In genomic region chr17:45061606-45062205, GRCh38 we compare ENCODE assay signal across 8 cellular contexts. TPM values are rescaled to one million over a fixed set of nuclear protein-coding genes. Genes with fewer than 3 reads are reported as not detected.
A peak's percentile ranks its signal among the peaks of the same experiment; 100 is the strongest.
DNase-seq lines count a peak whose midpoint lies in the region; ATAC-seq, FAIRE-seq and TF ChIP-seq lines count a peak whose summit lies in the region.

No MANE protein-coding gene starts in this region.

- no peaks in the 10 kb centered on the region for H3K27me3 Mint-ChIP-seq in activated CD4-positive, alpha-beta T cell treated with anti-CD3 and anti-CD28 coated beads, Interleukin-2, amount 10 ng/mL, durations not matched to agents 7 days and 5 days

- peak overlapping the region; percentile 98 for H3K9ac ChIP-seq in HepG2 (ENCODE audit: insufficient read depth, low read depth, low read length)

- peak overlapping the region; percentile 100 for H3K4me3 Mint-ChIP-seq in activated CD4-positive, alpha-beta T cell treated with anti-CD3 and anti-CD28 coated beads, Interleukin-2, amount 10 ng/mL, durations not matched to agents 7 days and 5 days

- TSS peak; percentile 84 for BruUV-seq in HepG2 (replicated peaks; lab: Mats Ljungman, UMichigan)

- in situ Hi-C loops in HepG2 (cut with HindIII; ENCODE audit: extremely low pct_ligation_motif_present, low pct_unique_long_range_greater_than_20kb): no loop called here

- peak overlapping the region; percentile 79 for H3K4me2 ChIP-seq in HepG2 (ENCODE audit: low read depth, low read length)

- no peak for TF ChIP-seq RAD21 in HepG2 (CRISPR knock-in tag; IDR thresholded peaks at IDR 0.05)

- peaks cover 29% of the 10 kb centered on the region for H3K36me3 Mint-ChIP-seq in activated CD4-positive, alpha-beta T cell treated with anti-CD3 and anti-CD28 coated beads, Interleukin-2, amount 10 ng/mL, durations not matched to agents 7 days and 5 days (ENCODE audit: low read depth)

- H3K4me3 ChIP-seq in adrenal gland (peak overlapping the region; percentile 46 to 68 (median 56)), HepG2 (replicated peaks in 1 of 3; ENCODE audit: insufficient read depth in 1 of 3, low read depth in 2 of 3, low read length in 3 of 3) (peak overlapping the region; percentile 91 to 99 (median 96)), thymus (ENCODE audit: low read length) (peak overlapping the region; percentile 68)

- H3K4me1 Mint-ChIP-seq in activated CD4-positive, alpha-beta T cell treated with anti-CD3 and anti-CD28 coated beads, Interleukin-2, amount 10 ng/mL, durations not matched to agents 7 days and 5 days: peaks cover 37% of the 10 kb centered on the region

- peak overlapping the region; percentile 100 for H3K27ac Mint-ChIP-seq in activated CD4-positive, alpha-beta T cell treated with anti-CD3 and anti-CD28 coated beads, Interleukin-2, amount 10 ng/mL, durations not matched to agents 7 days and 5 days

- TF ChIP-seq EP300 in HepG2 (IDR thresholded peaks at IDR 0.05; ENCODE audit: low read depth in 2 of 2, low read length in 2 of 2) (no peak), HepG2 (CRISPR knock-in tag; IDR thresholded peaks at IDR 0.05; ENCODE audit: borderline replicate concordance) (no peak)

- H3K9me3 ChIP-seq in adrenal gland (replicated peaks in 1 of 3) (no peaks in the 10 kb centered on the region), HepG2 (ENCODE audit: low read length) (no peaks in the 10 kb centered on the region), thymus (ENCODE audit: control insufficient read depth) (no peaks in the 10 kb centered on the region)

- CTCF ChIA-PET in activated CD4-positive, alpha-beta T cell treated with anti-CD3 and anti-CD28 coated beads, Interleukin-2, amount 10 ng/mL, durations not matched to agents 7 days and 5 days (lab: Charles Lee): interaction anchor here (0.7 to 5.0 kb wide), 6 partner anchors 10 to 284 kb away, joined by 3 to 26 read pairs (median 3); partner anchors contain the start of gene ACBD4
- CTCF ChIA-PET in HepG2 (lab: Yijun Ruan, JAX; ENCODE audit: low intra/inter-chr PET ratio, low total read pairs): no interaction called here

- no peaks in the 10 kb centered on the region for H3K9me3 Mint-ChIP-seq in activated CD4-positive, alpha-beta T cell treated with anti-CD3 and anti-CD28 coated beads, Interleukin-2, amount 10 ng/mL, durations not matched to agents 7 days and 5 days

- peaks cover 54% of the 10 kb centered on the region for H3K79me2 ChIP-seq in HepG2 (ENCODE audit: insufficient read depth, low read length)

- FAIRE-seq in HepG2 (lab: Jason Lieb, UNC): no peak

- no peak for TF ChIP-seq CTCF in adrenal gland (IDR thresholded peaks at IDR 0.05)
- TF ChIP-seq CTCF in HepG2 (CRISPR knock-in tag; IDR thresholded peaks at IDR 0.05): no peak

- ATAC-seq in HepG2: no peak
- no peak for ATAC-seq in GM19324 (IDR thresholded peaks at IDR 0.05; ENCODE audit: low FRiP score, unreplicated experiment)

- H3K36me3 ChIP-seq in adrenal gland (replicated peaks in 1 of 2): no peaks in the 10 kb centered on the region
- peaks cover 0 to 5% of the 10 kb centered on the region in 2 experiments; a peak in 2 of 5 replicates for H3K36me3 ChIP-seq in HepG2 (replicated peaks in 1 of 2; ENCODE audit: control insufficient read depth in 1 of 2, insufficient read depth in 2 of 2, low read length in 2 of 2)
- H3K36me3 ChIP-seq in thymus (ENCODE audit: control insufficient read depth, insufficient read depth): peaks cover 2% of the 10 kb centered on the region

- H2AFZ ChIP-seq in HepG2 (ENCODE audit: low read length): no peak overlapping the region

- peaks cover 3% of the 10 kb centered on the region; the same call in 1 of the 2 replicates for H4K20me1 ChIP-seq in HepG2 (ENCODE audit: insufficient read depth, low read length)

- H3K27ac ChIP-seq in adrenal gland: peak overlapping the region; percentile 75 to 98 (median 88)
- peak overlapping the region; percentile 94 for H3K27ac ChIP-seq in HepG2 (ENCODE audit: extremely low read length, insufficient read depth, low read length)
- H3K27ac ChIP-seq in thymus (ENCODE audit: low read depth): peak overlapping the region; percentile 33

- H3K27me3 ChIP-seq in adrenal gland (no peaks in the 10 kb centered on the region), HepG2 (ENCODE audit: control insufficient read depth in 1 of 2, insufficient read depth in 2 of 2, low read length in 2 of 2) (no peaks in the 10 kb centered on the region; a peak in 1 of 5 replicates), thymus (ENCODE audit: control insufficient read depth, insufficient read depth) (no peaks in the 10 kb centered on the region)

- H3K4me1 ChIP-seq in adrenal gland (replicated peaks in 1 of 2) (peaks cover 41 to 65% of the 10 kb centered on the region in 2 donors), HepG2 (ENCODE audit: insufficient read depth, low read length) (peaks cover 46% of the 10 kb centered on the region), thymus (ENCODE audit: control insufficient read depth, insufficient read depth, low read length) (peaks cover 12% of the 10 kb centered on the region)

- DNase-seq in activated CD4-positive, alpha-beta T cell treated with anti-CD3 and anti-CD28 coated beads, Interleukin-2, amount 10 ng/mL, durations not matched to agents 7 days and 5 days: no peak
- DNase-seq in activated CD4-positive, alpha-beta T cell treated with anti-CD3 and anti-CD28 coated beads for 48 hours: no peak
- DNase-seq in adrenal gland (no peak), HepG2 (ENCODE audit: low spot score) (no peak), NCI-H2196 treated with DMSO at 0.1 percent for 48 hours (lab: John Stamatoyannopoulos, UW; ENCODE audit: unreplicated experiment) (no peak), NCI-H345 treated with DMSO at 0.1 percent for 48 hours (lab: John Stamatoyannopoulos, UW; ENCODE audit: unreplicated experiment) (no peak)

- intact Hi-C loops in adrenal gland (cut with DNase I): no loop called here
- intact Hi-C loops in HepG2 (cut with micrococcal nuclease; ENCODE audit: unreplicated experiment): no loop called here

- POLR2A ChIA-PET in activated CD4-positive, alpha-beta T cell treated with anti-CD3 and anti-CD28 coated beads, Interleukin-2, amount 10 ng/mL, durations not matched to agents 7 days and 5 days (lab: Charles Lee): interaction anchor here (0.6 to 2.2 kb wide), 3 partner anchors 11 to 12 kb away, joined by 3 to 11 read pairs (median 3); no protein-coding TSS in a partner anchor
- POLR2A ChIA-PET in HepG2 (lab: Yijun Ruan, JAX): interaction anchor here (0.6 to 3.0 kb wide), 32 partner anchors 10 to 286 kb away, joined by 3 to 74 read pairs (median 5); partner anchors contain the start of genes ACBD4, DCAKD, EFTUD2 and HEXIM1

- 8 to 14% (median 10%) methylated on average over 15 of the region's 15 CpGs for WGBS in adrenal gland, 4 donors
- 7% methylated on average over 15 of the region's 15 CpGs for WGBS in HepG2 (ENCODE audit: low lambda C conversion rate)
- WGBS in thymus: 16% methylated on average over 15 of the region's 15 CpGs

- TF ChIP-seq POLR2A in adrenal gland (IDR thresholded peaks at IDR 0.05) (no peak), HepG2 (IDR thresholded peaks at IDR 0.05; ENCODE audit: insufficient read depth in 1 of 2, low read depth in 2 of 2, low read length in 2 of 2) (no peak)

RNA-seq across cellular contexts. Expression of gene NMT1, which starts 0.6 kb away (rescaled TPM):
- 100 to 1,000 TPM; 118 to 138 TPM for total RNA-seq in activated CD4-positive, alpha-beta T cell treated with anti-CD3 and anti-CD28 coated beads, Interleukin-2, amount 10 ng/mL, durations not matched to agents 7 days and 5 days
- 100 to 1,000 TPM in 6 of 8 donors, 10 to 100 TPM in 2; 85.9 to 174 (median 136) TPM for total RNA-seq in adrenal gland
- polyA plus RNA-seq in adrenal gland: 100 to 1,000 TPM; 119 to 170 (median 163) TPM
- total RNA-seq in HepG2 (2016; rRNA removed; fragmentation: Illumina TruSeq; extraction: Trizol): 142 and 194 TPM in 2 replicates
- total RNA-seq in HepG2 (2016; cell fraction: cytosol; rRNA removed; fragmentation: Illumina TruSeq; extraction: Trizol; ENCODE audit: low read depth): 26.5 and 28.3 TPM in 2 replicates
- 140 and 195 TPM in 2 replicates for total RNA-seq in HepG2 (2016; cell fraction: insoluble cytoplasmic fraction; rRNA removed; fragmentation: Illumina TruSeq; extraction: Trizol)
- 38.6 and 40.6 TPM in 2 replicates for total RNA-seq in HepG2 (2016; cell fraction: membrane; rRNA removed; fragmentation: Illumina TruSeq; extraction: Trizol)
- 107 and 123 TPM in 2 replicates for total RNA-seq in HepG2 (2016; cell fraction: nucleus; rRNA removed; fragmentation: Illumina TruSeq; extraction: Trizol)
- polyA plus RNA-seq in HepG2 (2011; rRNA removed): 71.9 and 75.7 TPM in 2 replicates
- 38.6 and 40.9 TPM in 2 replicates for polyA plus RNA-seq in HepG2 (2011; cell fraction: cytosol; rRNA removed)
- polyA plus RNA-seq in HepG2 (2011; cell fraction: nucleus; rRNA removed): 44.4 and 51.3 TPM in 2 replicates
- 109 and 117 TPM in 2 replicates for polyA plus RNA-seq in HepG2 (2012)
- 13.3 and 16.4 TPM in 2 replicates for polyA plus RNA-seq in HepG2 (2016; cell fraction: cytosol; fragmentation: Illumina TruSeq; extraction: Trizol; ENCODE audit: low read depth)
- polyA plus RNA-seq in HepG2 (2016; cell fraction: insoluble cytoplasmic fraction; fragmentation: Illumina TruSeq; extraction: Trizol; ENCODE audit: low read depth): 189 and 216 TPM in 2 replicates
- polyA plus RNA-seq in HepG2 (2016; cell fraction: membrane; fragmentation: Illumina TruSeq; extraction: Trizol; ENCODE audit: low read depth): 22.9 and 24.5 TPM in 2 replicates
- polyA plus RNA-seq in HepG2 (2016; cell fraction: nucleus; fragmentation: Illumina TruSeq; extraction: Trizol; ENCODE audit: insufficient read depth, low read depth): 111 and 125 TPM in 2 replicates
- polyA minus RNA-seq in HepG2 (2011; rRNA and poly(A)+ RNA removed; ENCODE audit: low replicate concordance): 63.5 and 95.4 TPM in 2 replicates
- polyA minus RNA-seq in HepG2 (2011; cell fraction: cytosol; rRNA and poly(A)+ RNA removed): 254 and 276 TPM in 2 replicates
- 44.7 and 70.7 TPM in 2 replicates for polyA minus RNA-seq in HepG2 (2011; cell fraction: nucleus; rRNA and poly(A)+ RNA removed)
- polyA plus RNA-seq in thymus: 39.3 TPM

RNA-seq across cellular contexts. Expression of gene DCAKD, which starts 10.3 kb away (rescaled TPM):
- 10 to 100 TPM; 36.5 to 38.6 TPM for total RNA-seq in activated CD4-positive, alpha-beta T cell treated with anti-CD3 and anti-CD28 coated beads, Interleukin-2, amount 10 ng/mL, durations not matched to agents 7 days and 5 days
- 100 to 1,000 TPM in 2 of 8 donors, 10 to 100 TPM in 6; 53.1 to 115 (median 74.6) TPM for total RNA-seq in adrenal gland
- 10 to 100 TPM; 34.9 to 40.6 (median 35.2) TPM for polyA plus RNA-seq in adrenal gland
- total RNA-seq in HepG2 (2016; rRNA removed; fragmentation: Illumina TruSeq; extraction: Trizol): 29.2 and 31.1 TPM in 2 replicates
- 17.8 and 18.9 TPM in 2 replicates for total RNA-seq in HepG2 (2016; cell fraction: cytosol; rRNA removed; fragmentation: Illumina TruSeq; extraction: Trizol; ENCODE audit: low read depth)
- 29.3 and 30.4 TPM in 2 replicates for total RNA-seq in HepG2 (2016; cell fraction: insoluble cytoplasmic fraction; rRNA removed; fragmentation: Illumina TruSeq; extraction: Trizol)
- total RNA-seq in HepG2 (2016; cell fraction: membrane; rRNA removed; fragmentation: Illumina TruSeq; extraction: Trizol): 31.0 and 36.7 TPM in 2 replicates
- 13.3 and 14.3 TPM in 2 replicates for total RNA-seq in HepG2 (2016; cell fraction: nucleus; rRNA removed; fragmentation: Illumina TruSeq; extraction: Trizol)
- polyA plus RNA-seq in HepG2 (2011; rRNA removed): 25.9 and 30.2 TPM in 2 replicates
- polyA plus RNA-seq in HepG2 (2011; cell fraction: cytosol; rRNA removed): 27.0 and 35.9 TPM in 2 replicates
- 35.9 and 42.1 TPM in 2 replicates for polyA plus RNA-seq in HepG2 (2011; cell fraction: nucleus; rRNA removed)
- 21.9 and 25.6 TPM in 2 replicates for polyA plus RNA-seq in HepG2 (2012)
- 14.2 and 18.1 TPM in 2 replicates for polyA plus RNA-seq in HepG2 (2016; cell fraction: cytosol; fragmentation: Illumina TruSeq; extraction: Trizol; ENCODE audit: low read depth)
- polyA plus RNA-seq in HepG2 (2016; cell fraction: insoluble cytoplasmic fraction; fragmentation: Illumina TruSeq; extraction: Trizol; ENCODE audit: low read depth): 30.0 and 35.6 TPM in 2 replicates
- polyA plus RNA-seq in HepG2 (2016; cell fraction: membrane; fragmentation: Illumina TruSeq; extraction: Trizol; ENCODE audit: low read depth): 26.8 and 28.1 TPM in 2 replicates
- polyA plus RNA-seq in HepG2 (2016; cell fraction: nucleus; fragmentation: Illumina TruSeq; extraction: Trizol; ENCODE audit: insufficient read depth, low read depth): 28.5 and 31.2 TPM in 2 replicates
- 34.7 and 107 TPM in 2 replicates for polyA minus RNA-seq in HepG2 (2011; rRNA and poly(A)+ RNA removed; ENCODE audit: low replicate concordance)
- polyA minus RNA-seq in HepG2 (2011; cell fraction: cytosol; rRNA and poly(A)+ RNA removed): 36.1 and 39.1 TPM in 2 replicates
- polyA minus RNA-seq in HepG2 (2011; cell fraction: nucleus; rRNA and poly(A)+ RNA removed): 14.9 and 19.5 TPM in 2 replicates
- polyA plus RNA-seq in thymus: 24.7 TPM

Comparison
In these comparisons a context has a peak if more than half of its experiments do, and no peak if none do; other contexts are left out.
1. H3K27ac ChIP-seq: peak in every context shown above with its lines; median percentile 94 in HepG2; 88 in adrenal gland; 33 in thymus.